15 cellular contexts compared by ENCODE assay signal in the genomic region with DNA sequence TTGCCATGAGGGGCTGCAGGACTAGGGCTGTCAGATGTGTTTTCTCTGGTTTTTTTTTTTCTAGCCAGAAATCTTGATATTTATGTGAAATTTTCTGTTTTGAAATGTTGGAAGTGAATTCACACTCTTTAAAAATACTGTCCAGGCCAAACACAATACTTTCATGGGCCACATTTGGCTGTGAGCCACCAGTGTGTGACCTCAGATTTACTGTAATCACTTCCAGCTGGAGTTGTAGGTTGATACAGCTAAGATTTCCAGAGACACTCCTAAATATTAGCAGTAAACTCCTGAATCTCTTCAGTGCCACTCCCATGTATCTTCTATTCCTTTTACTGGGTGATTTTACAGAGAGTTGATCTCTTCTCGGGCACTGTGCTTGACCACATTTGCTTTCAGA.
DNase-seq lines count a peak whose midpoint lies in the region; ATAC-seq, FAIRE-seq and TF ChIP-seq lines count a peak whose summit lies in the region.
"Had no signal": no experiment of that assay in that cellular context is flagged by ENCODE, and none has a peak within 500 bp of the region (broad histone marks: within the 10 kb centered on the region; RNA-seq: fewer than 3 reads in every experiment).

No MANE protein-coding gene starts in this region.

- 50 to 52% methylated on average over 1 of the region's 1 CpG for WGBS in testis, 2 donors

- no peak overlapping the region for H3K9ac ChIP-seq in astrocyte (ENCODE audit: low read length)

- in situ Hi-C loops in GM13976 (cut with MboI; ENCODE audit: low sequenced_read_pairs, unreplicated experiment) = no loop called here

- intact Hi-C loops in testis (cut with DNase I; ENCODE audit: low total_unique reads) = no loop called here

- FAIRE-seq in astrocyte (lab: Jason Lieb, UNC) = no peak
- FAIRE-seq: colon had no signal

- H3K4me1 Mint-ChIP-seq in astrocyte (ENCODE audit: low read depth, unreplicated experiment) = no peaks in the 10 kb centered on the region

- TF ChIP-seq CTCF in astrocyte (IDR thresholded peaks at IDR 0.05; ENCODE audit: insufficient read depth, low read depth, low read length) = no peak
- TF ChIP-seq CTCF in fibroblast of villous mesenchyme (IDR thresholded peaks at IDR 0.05; ENCODE audit: insufficient read depth, low read depth, low read length) = no peak
- TF ChIP-seq CTCF in testis (IDR thresholded peaks at IDR 0.05) = no peak
- TF ChIP-seq CTCF in GM13976 (IDR thresholded peaks at IDR 0.05; ENCODE audit: borderline replicate concordance, control extremely low read depth, extremely low read depth, insufficient read depth, missing control alignments) = no peak

- H3K4me2 ChIP-seq in astrocyte (ENCODE audit: low read length) = no peak overlapping the region

- no peak overlapping the region for H3K4me3 Mint-ChIP-seq in astrocyte (ENCODE audit: unreplicated experiment)
- H3K4me3 Mint-ChIP-seq: activated CD8-positive, alpha-beta T cell treated with anti-CD3 and anti-CD28 coated beads, Interleukin-2, amount 10 ng/mL, durations not matched to agents 7 days and 5 days had no signal

- H3K9me3 Mint-ChIP-seq in astrocyte (ENCODE audit: unreplicated experiment) = peaks cover 3% of the 10 kb centered on the region
- H3K9me3 Mint-ChIP-seq in activated naive CD4-positive, alpha-beta T cell treated with anti-CD3 and anti-CD28 coated beads, Interleukin-2, amount 50 U/mL, for 72 hours = no peaks in the 10 kb centered on the region

- H3K4me3 ChIP-seq in astrocyte (ENCODE audit: insufficient read depth, low read depth, low read length) (no peak overlapping the region), fibroblast of villous mesenchyme (ENCODE audit: low read depth, low read length) (no peak overlapping the region), testis (no peak overlapping the region)
- H3K4me3 ChIP-seq: SJCRH30, spleen had no signal

- H3K27ac ChIP-seq in astrocyte (ENCODE audit: low read depth, low read length) (no peak overlapping the region), testis (no peak overlapping the region)
- H3K27ac ChIP-seq: 22Rv1, SJCRH30, spleen had no signal

- H4K20me1 ChIP-seq in astrocyte (ENCODE audit: insufficient read depth, low read length) = peaks cover 3% of the 10 kb centered on the region

- peaks cover 3% of the 10 kb centered on the region for H3K36me3 ChIP-seq in astrocyte (ENCODE audit: insufficient read depth, low read length)
- no peaks in the 10 kb centered on the region for H3K36me3 ChIP-seq in testis (ENCODE audit: low read depth, missing control alignments)
- H3K36me3 ChIP-seq: SJCRH30, spleen had no signal

- no peak for ATAC-seq in activated naive CD4-positive, alpha-beta T cell treated with anti-CD3 and anti-CD28 coated beads, Interleukin-2, amount 50 U/mL, for 72 hours
- no peak for ATAC-seq in GM19023 (IDR thresholded peaks at IDR 0.05; ENCODE audit: unreplicated experiment)
- ATAC-seq: activated CD8-positive, alpha-beta T cell treated with anti-CD3 and anti-CD28 coated beads, Interleukin-2, amount 10 ng/mL, durations not matched to agents 7 days and 5 days had no signal

- H3K9me3 ChIP-seq in astrocyte (ENCODE audit: insufficient read depth, low read depth, low read length) = no peaks in the 10 kb centered on the region
- no peaks in the 10 kb centered on the region for H3K9me3 ChIP-seq in testis
- H3K9me3 ChIP-seq: SJCRH30 had no signal

- no peaks in the 10 kb centered on the region for H3K79me2 ChIP-seq in astrocyte (ENCODE audit: insufficient read depth, low read length)

- no peaks in the 10 kb centered on the region for H3K36me3 Mint-ChIP-seq in astrocyte (ENCODE audit: low read depth, unreplicated experiment)
- H3K36me3 Mint-ChIP-seq in activated naive CD4-positive, alpha-beta T cell treated with anti-CD3 and anti-CD28 coated beads, Interleukin-2, amount 50 U/mL, for 72 hours = peaks cover 0 to 17% of the 10 kb centered on the region in 2 donors

- peaks cover 4% of the 10 kb centered on the region for H3K27me3 Mint-ChIP-seq in astrocyte (ENCODE audit: low read depth, unreplicated experiment)

- no peak overlapping the region for H3K27ac Mint-ChIP-seq in astrocyte (ENCODE audit: unreplicated experiment)
- H3K27ac Mint-ChIP-seq in activated naive CD4-positive, alpha-beta T cell treated with anti-CD3 and anti-CD28 coated beads, Interleukin-2, amount 50 U/mL, for 72 hours = no peak overlapping the region
- H3K27ac Mint-ChIP-seq: activated CD8-positive, alpha-beta T cell treated with anti-CD3 and anti-CD28 coated beads, Interleukin-2, amount 10 ng/mL, durations not matched to agents 7 days and 5 days had no signal

- no peak for TF ChIP-seq POLR2A in testis (IDR thresholded peaks at IDR 0.05)

- H3K4me1 ChIP-seq in astrocyte (ENCODE audit: insufficient read depth, low read length) (peaks cover 8% of the 10 kb centered on the region), testis (peaks cover 8% of the 10 kb centered on the region)
- H3K4me1 ChIP-seq: spleen had no signal

- no peak overlapping the region for H2AFZ ChIP-seq in astrocyte (ENCODE audit: low read depth, low read length)

- no peaks in the 10 kb centered on the region for H3K27me3 ChIP-seq in astrocyte (ENCODE audit: insufficient read depth, low read length)
- no peaks in the 10 kb centered on the region for H3K27me3 ChIP-seq in testis
- H3K27me3 ChIP-seq: SJCRH30, spleen had no signal

- DNase-seq in DMS 273 (lab: John Stamatoyannopoulos, UW; ENCODE audit: unreplicated experiment) (peak; percentile 31), DMS 273 treated with DMSO at 0.1 percent for 48 hours (lab: John Stamatoyannopoulos, UW) (no peak), astrocyte (ENCODE audit: low read depth) (peak; percentile 70), fibroblast of villous mesenchyme (ENCODE audit: low read depth) (peak; percentile 70), testis (peak; percentile 20), GM13976 (ENCODE audit: low spot score) (no peak)
- DNase-seq in activated naive CD4-positive, alpha-beta T cell treated with anti-CD3 and anti-CD28 coated beads, Interleukin-2, amount 50 U/mL, for 72 hours (ENCODE audit: low spot score in 2 of 2) = no peak
- DNase-seq: activated CD8-positive, alpha-beta T cell treated with anti-CD3 and anti-CD28 coated beads, Interleukin-2, amount 10 ng/mL, durations not matched to agents 7 days and 5 days; activated naive CD4-positive, alpha-beta T cell; NCI-H2081 treated with DMSO at 0.1 percent for 48 hours; spleen had no signal

Comparison
In these comparisons a context has a peak if more than half of its experiments do, and no peak if none do; other contexts are left out.
1. DNase-seq: peak in DMS 273 (single experiment), astrocyte (single experiment), fibroblast of villous mesenchyme (single experiment) and testis (single experiment); none in DMS 273 treated with DMSO at 0.1 percent for 48 hours (single experiment), GM13976 (single experiment) and activated naive CD4-positive, alpha-beta T cell treated with anti-CD3 and anti-CD28 coated beads, Interleukin-2, amount 50 U/mL, for 72 hours (0 of 2).